7 cellular contexts compared by ENCODE assay signal in genomic region chr2:43226955-43227829, GRCh38. TPM values are rescaled to one million over a fixed set of nuclear protein-coding genes. Genes with fewer than 3 reads are reported as not detected.
A peak's percentile ranks its signal among the peaks of the same experiment; 100 is the strongest.
DNase-seq lines count a peak whose midpoint lies in the region; ATAC-seq, FAIRE-seq and TF ChIP-seq lines count a peak whose summit lies in the region.

No MANE protein-coding gene starts in this region.

- no peaks in the 10 kb centered on the region for H3K27me3 ChIP-seq in liver (ENCODE audit: control insufficient read depth in 4 of 4, insufficient read depth in 4 of 4, low read length in 3 of 4)

- TF ChIP-seq POLR2A in GM12891 (IDR thresholded peaks at IDR 0.05; ENCODE audit: low read depth, low read length), result 0 out of 2 replicates have a peak, but pooled peaks have one; percentile 41

- H3K4me1 ChIP-seq in liver (ENCODE audit: control insufficient read depth in 4 of 4, insufficient read depth in 4 of 4, low read length in 3 of 4), result peaks cover 6 to 45% (median 31%) of the 10 kb centered on the region in 4 donors

- H3K9me3 Mint-ChIP-seq in activated CD4-positive, alpha-beta T cell treated with anti-CD3 and anti-CD28 coated beads, Interleukin-2, amount 10 ng/mL, durations not matched to agents 7 days and 5 days, result no peaks in the 10 kb centered on the region
- H3K9me3 Mint-ChIP-seq in dendritic cell treated with granulocyte-macrophage colony-stimulating factor and Interleukin-4, amounts not matched to agents 40 ng/mL and 50 ng/mL, for 4 days, result no peaks in the 10 kb centered on the region

- peak; percentile 27 for ATAC-seq in HG02885 (IDR thresholded peaks at IDR 0.05; ENCODE audit: poor library complexity, unreplicated experiment)

- H3K9ac ChIP-seq in liver (ENCODE audit: low read depth in 1 of 2, low read length in 2 of 2), result peak overlapping the region; percentile 68 to 83

- peaks cover 0 to 8% (median 1%) of the 10 kb centered on the region in 4 donors for H3K36me3 ChIP-seq in liver (ENCODE audit: control insufficient read depth in 4 of 4, insufficient read depth in 3 of 4, low read depth in 1 of 4, low read length in 3 of 4)

- peak; percentile 72 for FAIRE-seq in GM12891 (lab: Jason Lieb, UNC)

- peak overlapping the region; percentile 91 for H3K27ac Mint-ChIP-seq in activated CD4-positive, alpha-beta T cell treated with anti-CD3 and anti-CD28 coated beads, Interleukin-2, amount 10 ng/mL, durations not matched to agents 7 days and 5 days
- peak overlapping the region; percentile 98 for H3K27ac Mint-ChIP-seq in dendritic cell treated with granulocyte-macrophage colony-stimulating factor and Interleukin-4, amounts not matched to agents 40 ng/mL and 50 ng/mL, for 4 days

- peak overlapping the region; percentile 99 for H3K27ac ChIP-seq in liver (ENCODE audit: low read depth in 1 of 2, low read length in 2 of 2)

- peak in 1 of 2 donors; percentile 40 for TF ChIP-seq RAD21 in liver (IDR thresholded peaks at IDR 0.05)

- POLR2A ChIA-PET in activated CD4-positive, alpha-beta T cell treated with anti-CD3 and anti-CD28 coated beads, Interleukin-2, amount 10 ng/mL, durations not matched to agents 7 days and 5 days (lab: Charles Lee), result interaction anchor here (1.1 to 3.7 kb wide), 2 partner anchors 32 to 94 kb away, joined by 6 to 18 read pairs; no protein-coding TSS in a partner anchor

- intact Hi-C loops in dendritic cell treated with granulocyte-macrophage colony-stimulating factor and Interleukin-4, amounts not matched to agents 40 ng/mL and 50 ng/mL, for 4 days (cut with micrococcal nuclease), result loop anchor here (2.0 to 5.0 kb wide), 3 partner anchors 96 to 400 kb away; no protein-coding TSS in a partner anchor

- CTCF ChIA-PET in activated CD4-positive, alpha-beta T cell treated with anti-CD3 and anti-CD28 coated beads, Interleukin-2, amount 10 ng/mL, durations not matched to agents 7 days and 5 days (lab: Charles Lee), result interaction anchor here (1.0 to 29.8 kb wide), 9 partner anchors 9 to 280 kb away, joined by 3 to 525 read pairs (median 4); no protein-coding TSS in a partner anchor

- no peak for TF ChIP-seq CTCF in liver (IDR thresholded peaks at IDR 0.05; ENCODE audit: low read depth, low read length, missing input control)

- peaks cover 26% of the 10 kb centered on the region for H3K4me1 Mint-ChIP-seq in activated CD4-positive, alpha-beta T cell treated with anti-CD3 and anti-CD28 coated beads, Interleukin-2, amount 10 ng/mL, durations not matched to agents 7 days and 5 days
- peaks cover 43% of the 10 kb centered on the region for H3K4me1 Mint-ChIP-seq in dendritic cell treated with granulocyte-macrophage colony-stimulating factor and Interleukin-4, amounts not matched to agents 40 ng/mL and 50 ng/mL, for 4 days (ENCODE audit: low read depth)

- DNase-seq in GM12891 (ENCODE audit: insufficient read length, low spot score) (no peak), NCI-H345 (lab: John Stamatoyannopoulos, UW) (peak; percentile 61)
- DNase-seq in activated CD4-positive, alpha-beta T cell treated with anti-CD3 and anti-CD28 coated beads, Interleukin-2, amount 10 ng/mL, durations not matched to agents 7 days and 5 days, result peak; percentile 63
- DNase-seq in stimulated activated CD4-positive, alpha-beta T cell treated with anti-CD3 and anti-CD28 coated beads, Interleukin-2, amount 100 ng/mL, for 48 hours, result peak; percentile 52 to 59

- H3K4me3 ChIP-seq in liver (ENCODE audit: low read depth in 1 of 3, low read length in 3 of 3), result peak overlapping the region; percentile 53 to 97 (median 91)

- WGBS in liver, result under 1% methylated on average over 77 of the region's 77 CpGs

- peak overlapping the region; percentile 82 for H3K4me3 Mint-ChIP-seq in activated CD4-positive, alpha-beta T cell treated with anti-CD3 and anti-CD28 coated beads, Interleukin-2, amount 10 ng/mL, durations not matched to agents 7 days and 5 days
- H3K4me3 Mint-ChIP-seq in dendritic cell treated with granulocyte-macrophage colony-stimulating factor and Interleukin-4, amounts not matched to agents 40 ng/mL and 50 ng/mL, for 4 days, result peak overlapping the region; percentile 89

- no peaks in the 10 kb centered on the region for H3K9me3 ChIP-seq in liver (ENCODE audit: control insufficient read depth in 4 of 4, low read length in 3 of 4)

- H3K36me3 Mint-ChIP-seq in activated CD4-positive, alpha-beta T cell treated with anti-CD3 and anti-CD28 coated beads, Interleukin-2, amount 10 ng/mL, durations not matched to agents 7 days and 5 days (ENCODE audit: low read depth), result peaks cover 43% of the 10 kb centered on the region
- H3K36me3 Mint-ChIP-seq in dendritic cell treated with granulocyte-macrophage colony-stimulating factor and Interleukin-4, amounts not matched to agents 40 ng/mL and 50 ng/mL, for 4 days (ENCODE audit: low read depth), result peaks cover 73% of the 10 kb centered on the region

- peaks cover 3% of the 10 kb centered on the region for H3K27me3 Mint-ChIP-seq in activated CD4-positive, alpha-beta T cell treated with anti-CD3 and anti-CD28 coated beads, Interleukin-2, amount 10 ng/mL, durations not matched to agents 7 days and 5 days
- no peaks in the 10 kb centered on the region for H3K27me3 Mint-ChIP-seq in dendritic cell treated with granulocyte-macrophage colony-stimulating factor and Interleukin-4, amounts not matched to agents 40 ng/mL and 50 ng/mL, for 4 days

TF ChIP-seq in GM12891, 5 proteins besides CTCF, POLR2A, EP300 and RAD21:
- TF ChIP-seq POU2F2 (IDR thresholded peaks at IDR 0.05; ENCODE audit: low read depth, low read length), result no peak
- TF ChIP-seq SPI1 (IDR thresholded peaks at IDR 0.05; ENCODE audit: low read depth, low read length), result no peak
- no peak for TF ChIP-seq TAF1 (IDR thresholded peaks at IDR 0.05; ENCODE audit: low read depth, low read length)
- TF ChIP-seq POLR2AphosphoS5 (IDR thresholded peaks at IDR 0.05; ENCODE audit: low read depth, low read length), result no peak; the same call in 1 of the 2 replicates
- no peak for TF ChIP-seq PAX5 (IDR thresholded peaks at IDR 0.05; ENCODE audit: insufficient read depth, low read length, severe bottlenecking)
TF ChIP-seq in GM12891: peak in this region for 0.

TF ChIP-seq in liver, 16 proteins besides CTCF, POLR2A, EP300 and RAD21:
- TF ChIP-seq TAF1 (conservative IDR thresholded peaks at IDR 0.05) (peak; percentile 5), HNF4A (conservative IDR thresholded peaks at IDR 0.05) (peak in 1 of 2 donors; percentile 66), YY1 (IDR thresholded peaks at IDR 0.05) (peak; percentile 41), EGR1 (IDR thresholded peaks at IDR 0.05; ENCODE audit: low read depth in 2 of 2) (peak in 1 of 2 donors; percentile 26), RXRA (IDR thresholded peaks at IDR 0.05) (peak; percentile 46 to 62), GABPA (IDR thresholded peaks at IDR 0.05 in 1 of 2, conservative IDR thresholded peaks at IDR 0.05 in 1 of 2) (no peak), ATF3 (IDR thresholded peaks at IDR 0.05) (peak; percentile 30), FOXA2 (IDR thresholded peaks at IDR 0.05) (peak; percentile 77), NR2F2 (IDR thresholded peaks at IDR 0.05) (no peak), JUND (IDR thresholded peaks at IDR 0.05) (peak; percentile 30 to 32)
- TF ChIP-seq, protein P1, sequence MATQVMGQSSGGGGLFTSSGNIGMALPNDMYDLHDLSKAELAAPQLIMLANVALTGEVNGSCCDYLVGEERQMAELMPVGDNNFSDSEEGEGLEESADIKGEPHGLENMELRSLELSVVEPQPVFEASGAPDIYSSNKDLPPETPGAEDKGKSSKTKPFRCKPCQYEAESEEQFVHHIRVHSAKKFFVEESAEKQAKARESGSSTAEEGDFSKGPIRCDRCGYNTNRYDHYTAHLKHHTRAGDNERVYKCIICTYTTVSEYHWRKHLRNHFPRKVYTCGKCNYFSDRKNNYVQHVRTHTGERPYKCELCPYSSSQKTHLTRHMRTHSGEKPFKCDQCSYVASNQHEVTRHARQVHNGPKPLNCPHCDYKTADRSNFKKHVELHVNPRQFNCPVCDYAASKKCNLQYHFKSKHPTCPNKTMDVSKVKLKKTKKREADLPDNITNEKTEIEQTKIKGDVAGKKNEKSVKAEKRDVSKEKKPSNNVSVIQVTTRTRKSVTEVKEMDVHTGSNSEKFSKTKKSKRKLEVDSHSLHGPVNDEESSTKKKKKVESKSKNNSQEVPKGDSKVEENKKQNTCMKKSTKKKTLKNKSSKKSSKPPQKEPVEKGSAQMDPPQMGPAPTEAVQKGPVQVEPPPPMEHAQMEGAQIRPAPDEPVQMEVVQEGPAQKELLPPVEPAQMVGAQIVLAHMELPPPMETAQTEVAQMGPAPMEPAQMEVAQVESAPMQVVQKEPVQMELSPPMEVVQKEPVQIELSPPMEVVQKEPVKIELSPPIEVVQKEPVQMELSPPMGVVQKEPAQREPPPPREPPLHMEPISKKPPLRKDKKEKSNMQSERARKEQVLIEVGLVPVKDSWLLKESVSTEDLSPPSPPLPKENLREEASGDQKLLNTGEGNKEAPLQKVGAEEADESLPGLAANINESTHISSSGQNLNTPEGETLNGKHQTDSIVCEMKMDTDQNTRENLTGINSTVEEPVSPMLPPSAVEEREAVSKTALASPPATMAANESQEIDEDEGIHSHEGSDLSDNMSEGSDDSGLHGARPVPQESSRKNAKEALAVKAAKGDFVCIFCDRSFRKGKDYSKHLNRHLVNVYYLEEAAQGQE (IDR thresholded peaks at IDR 0.05), result no peak
- TF ChIP-seq, protein P2, sequence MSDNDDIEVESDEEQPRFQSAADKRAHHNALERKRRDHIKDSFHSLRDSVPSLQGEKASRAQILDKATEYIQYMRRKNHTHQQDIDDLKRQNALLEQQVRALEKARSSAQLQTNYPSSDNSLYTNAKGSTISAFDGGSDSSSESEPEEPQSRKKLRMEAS (IDR thresholded peaks at IDR 0.05), result no peak
TF ChIP-seq in liver: peak in this region for 8.

RNA-seq across cellular contexts. Expression of gene ZFP36L2, which starts 0.8 kb away (rescaled TPM):
- polyA plus RNA-seq in GM12891 (2012; ENCODE audit: low read depth, missing spikeins), result 16.6 TPM
- total RNA-seq in activated CD4-positive, alpha-beta T cell treated with anti-CD3 and anti-CD28 coated beads, Interleukin-2, amount 10 ng/mL, durations not matched to agents 7 days and 5 days, result 100 to 1,000 TPM; 210 to 228 TPM
- total RNA-seq in liver, result 10 to 100 TPM; 10.3 to 19.7 TPM
- 10 to 100 TPM; 18.1 to 26.8 TPM for polyA plus RNA-seq in liver

Comparison
In these comparisons a context has a peak if more than half of its experiments do, and no peak if none do; other contexts are left out.
1. RNA of gene ZFP36L2, which starts 0.8 kb away (total RNA-seq): 210 to 228 TPM in activated CD4-positive, alpha-beta T cell treated with anti-CD3 and anti-CD28 coated beads, Interleukin-2, amount 10 ng/mL, durations not matched to agents 7 days and 5 days; 10.3 to 19.7 TPM in liver; every median in the first group is over 10 times any median in the second.